ENCODE assay signal across 24 cellular contexts in genomic region chr14:78767436-78767835, GRCh38.
"Had no signal": no experiment of that assay in that cellular context is flagged by ENCODE, and none has a peak within 500 bp of the region (broad histone marks: within the 10 kb centered on the region; RNA-seq: fewer than 3 reads in every experiment).

No MANE protein-coding gene starts in this region.

- H3K4me3 Mint-ChIP-seq: activated CD4-positive, alpha-beta memory T cell treated with anti-CD3 and anti-CD28 coated beads, Interleukin-2, amount 10 ng/mL, durations not matched to agents 7 days and 5 days; activated naive CD4-positive, alpha-beta T cell treated with anti-CD3 and anti-CD28 coated beads, Interleukin-2, amount 10 ng/mL, durations not matched to agents 7 days and 5 days; brain; natural killer cell treated with Interleukin-12 subunit alpha and Interleukin-12 subunit beta and Interleukin-15 and Interleukin-18, amount 100 ng/mL, for 72 hours; T-helper 1 cell treated with Interleukin-12 subunit alpha and Interleukin-12 subunit beta and Interleukin-4 antibody, amounts not matched to agents 30 μg/mL and 1 μg/mL, for 36 hours had no signal

- H3K27me3 ChIP-seq: gastroesophageal sphincter, ovary, thyroid gland had no signal

- H3K9me3 Mint-ChIP-seq: activated CD4-positive, alpha-beta memory T cell treated with anti-CD3 and anti-CD28 coated beads, Interleukin-2, amount 10 ng/mL, durations not matched to agents 7 days and 5 days; activated naive CD4-positive, alpha-beta T cell treated with anti-CD3 and anti-CD28 coated beads, Interleukin-2, amount 10 ng/mL, durations not matched to agents 7 days and 5 days; brain; T-helper 1 cell treated with Interleukin-12 subunit alpha and Interleukin-12 subunit beta and Interleukin-4 antibody, amounts not matched to agents 30 μg/mL and 1 μg/mL, for 36 hours had no signal

- H3K36me3 ChIP-seq: gastroesophageal sphincter, left ventricle myocardium inferior, ovary, thyroid gland had no signal

- H3K4me1 ChIP-seq: gastroesophageal sphincter, left ventricle myocardium inferior, psoas muscle, thyroid gland had no signal

- H3K27ac Mint-ChIP-seq: activated CD4-positive, alpha-beta memory T cell treated with anti-CD3 and anti-CD28 coated beads, Interleukin-2, amount 10 ng/mL, durations not matched to agents 7 days and 5 days; activated naive CD4-positive, alpha-beta T cell treated with anti-CD3 and anti-CD28 coated beads, Interleukin-2, amount 10 ng/mL, durations not matched to agents 7 days and 5 days; brain; natural killer cell treated with Interleukin-12 subunit alpha and Interleukin-12 subunit beta and Interleukin-15 and Interleukin-18, amount 100 ng/mL, for 72 hours; T-helper 1 cell treated with Interleukin-12 subunit alpha and Interleukin-12 subunit beta and Interleukin-4 antibody, amounts not matched to agents 30 μg/mL and 1 μg/mL, for 36 hours had no signal

- H3K4me1 Mint-ChIP-seq: activated CD4-positive, alpha-beta memory T cell treated with anti-CD3 and anti-CD28 coated beads, Interleukin-2, amount 10 ng/mL, durations not matched to agents 7 days and 5 days; activated naive CD4-positive, alpha-beta T cell treated with anti-CD3 and anti-CD28 coated beads, Interleukin-2, amount 10 ng/mL, durations not matched to agents 7 days and 5 days had no signal

- H3K9me3 ChIP-seq: gastroesophageal sphincter, left ventricle myocardium inferior, ovary, psoas muscle, thyroid gland had no signal

- H3K27ac ChIP-seq: gastroesophageal sphincter, left ventricle myocardium inferior, ovary, psoas muscle, thyroid gland had no signal

- H3K4me3 ChIP-seq: gastroesophageal sphincter, left ventricle myocardium inferior, ovary, psoas muscle, thyroid gland had no signal

- H3K36me3 Mint-ChIP-seq: activated naive CD4-positive, alpha-beta T cell treated with anti-CD3 and anti-CD28 coated beads, Interleukin-2, amount 10 ng/mL, durations not matched to agents 7 days and 5 days; brain; natural killer cell treated with Interleukin-12 subunit alpha and Interleukin-12 subunit beta and Interleukin-15 and Interleukin-18, amount 100 ng/mL, for 72 hours had no signal

- H3K27me3 Mint-ChIP-seq: activated CD4-positive, alpha-beta memory T cell treated with anti-CD3 and anti-CD28 coated beads, Interleukin-2, amount 10 ng/mL, durations not matched to agents 7 days and 5 days; activated naive CD4-positive, alpha-beta T cell treated with anti-CD3 and anti-CD28 coated beads, Interleukin-2, amount 10 ng/mL, durations not matched to agents 7 days and 5 days; brain; natural killer cell treated with Interleukin-12 subunit alpha and Interleukin-12 subunit beta and Interleukin-15 and Interleukin-18, amount 100 ng/mL, for 72 hours had no signal

- DNase-seq: activated CD4-positive, alpha-beta memory T cell treated with anti-CD3 and anti-CD28 coated beads, Interleukin-2, amount 10 ng/mL, durations not matched to agents 7 days and 5 days; activated CD4-positive, alpha-beta T cell treated with anti-CD3 and anti-CD28 coated beads for 48 hours; activated effector memory CD4-positive, alpha-beta T cell treated with anti-CD3 and anti-CD28 coated beads, Interleukin-2, amount 50 U/mL, for 16 hours; activated naive CD4-positive, alpha-beta T cell treated with anti-CD3 and anti-CD28 coated beads, Interleukin-2, amount 10 ng/mL, durations not matched to agents 7 days and 5 days; activated T-cell treated with anti-CD3 and anti-CD28 coated beads for 4 hours; anterior cingulate cortex; dermis blood vessel endothelial cell; effector CD8-positive, alpha-beta T cell; head of caudate nucleus; hypothalamus; left ventricle myocardium inferior; midbrain; ovary; psoas muscle; right cardiac atrium; stimulated activated CD4-positive, alpha-beta T cell treated with anti-CD3 and anti-CD28 coated beads, Interleukin-12 subunit alpha, Interleukin-12 subunit beta, amount 100 ng/mL, for 4 hours; stimulated activated CD4-positive, alpha-beta T cell treated with anti-CD3 and anti-CD28 coated beads, Interleukin-4, amount 100 ng/mL, for 4 hours; stimulated activated naive CD8-positive, alpha-beta T cell treated with anti-CD3 and anti-CD28 coated beads, Interleukin-15, Interleukin-2, amounts not matched to agents 100 U/mL and 50 U/mL, for 24 hours; substantia nigra; thyroid gland had no signal
